In the genomic region with DNA sequence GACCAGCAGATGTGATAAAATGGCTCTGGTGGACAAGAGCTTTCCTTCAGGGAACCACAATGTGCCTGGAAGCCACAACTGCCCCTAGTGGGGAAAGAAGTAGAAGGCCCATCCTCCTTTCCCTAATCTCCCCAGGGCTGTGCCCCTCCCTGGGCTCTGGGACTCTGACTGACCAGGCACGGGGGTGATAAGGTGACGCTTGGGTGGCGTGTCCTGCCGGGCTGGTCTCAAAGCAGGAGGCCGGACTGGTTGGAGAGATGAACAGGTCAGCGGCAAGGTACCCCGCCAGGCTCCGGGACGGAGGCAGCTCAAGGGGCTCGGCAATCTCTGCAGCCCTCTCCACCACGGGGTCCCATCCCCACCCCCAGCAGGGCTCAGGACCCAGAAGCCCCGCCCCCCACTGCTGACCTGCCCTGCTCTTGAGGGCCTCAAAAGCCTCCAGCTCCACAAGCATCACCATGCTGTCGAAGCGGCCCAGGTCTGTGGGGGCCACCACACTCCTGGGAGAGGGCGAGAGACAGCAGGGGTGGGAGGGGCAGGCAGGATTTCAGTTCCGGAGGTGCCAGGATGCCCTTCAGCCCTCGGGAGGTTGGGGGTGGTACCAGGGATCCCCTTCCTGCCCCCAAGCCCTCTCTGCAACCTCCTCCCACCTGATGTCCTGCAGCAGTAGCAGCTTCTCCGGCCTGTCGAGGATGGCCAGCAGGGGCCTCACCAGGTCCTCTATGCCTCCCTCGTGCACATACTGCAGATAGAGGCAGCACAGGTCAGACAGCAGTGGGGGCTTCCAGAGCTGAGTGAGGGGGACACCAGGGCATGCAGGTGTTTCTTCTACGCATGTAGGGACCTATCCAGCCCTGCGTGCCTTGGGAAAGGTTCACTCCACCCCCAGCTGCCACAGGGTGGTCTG, we compare ENCODE assay signal across 6 cellular contexts. TPM values are rescaled to one million over a fixed set of nuclear protein-coding genes. Genes with fewer than 3 reads are reported as not detected.
A peak's percentile ranks its signal among the peaks of the same experiment; 100 is the strongest.
DNase-seq lines count a peak whose midpoint lies in the region; ATAC-seq and TF ChIP-seq lines count a peak whose summit lies in the region.
"Had no signal": no experiment of that assay in that cellular context is flagged by ENCODE, and none has a peak within 500 bp of the region (broad histone marks: within the 10 kb centered on the region; RNA-seq: fewer than 3 reads in every experiment).

No MANE protein-coding gene starts in this region.

- H3K4me3 ChIP-seq in left ventricle myocardium inferior: no peak overlapping the region
- no peak overlapping the region for H3K4me3 ChIP-seq in uterus
- H3K4me3 ChIP-seq: SJSA1 had no signal

- peaks cover 18% of the 10 kb centered on the region for H3K27me3 ChIP-seq in left ventricle myocardium inferior (ENCODE audit: low read depth)
- H3K27me3 ChIP-seq in uterus: no peaks in the 10 kb centered on the region
- H3K27me3 ChIP-seq: SJSA1 had no signal

- H3K36me3 ChIP-seq in left ventricle myocardium inferior (peaks cover 7% of the 10 kb centered on the region), uterus (no peaks in the 10 kb centered on the region)

- H3K27ac ChIP-seq in left ventricle myocardium inferior (replicated peaks) (peak overlapping the region; percentile 74), uterus (peak overlapping the region; percentile 13 to 60)
- H3K27ac ChIP-seq: C4-2B, SJSA1 had no signal

- DNase-seq in left ventricle myocardium inferior (no peak), Right ventricle myocardium inferior (ENCODE audit: missing footprints) (no peak), uterus (no peak)

- TF ChIP-seq CTCF in left ventricle myocardium inferior (IDR thresholded peaks at IDR 0.05; ENCODE audit: borderline replicate concordance): peak; percentile 31
- no peak for TF ChIP-seq CTCF in uterus (IDR thresholded peaks at IDR 0.05)

- intact Hi-C loops in left ventricle myocardium inferior (cut with micrococcal nuclease) (no loop called here), Right ventricle myocardium inferior (cut with DNase I) (loop anchor here (1.0 to 10.0 kb wide), 2 partner anchors 12 to 447 kb away; partner anchors contain the start of gene LZTS2), uterus (cut with DNase I; ENCODE audit: low total_unique reads) (no loop called here)

- TF ChIP-seq POLR2A in uterus (IDR thresholded peaks at IDR 0.05): no peak

- ATAC-seq in Right ventricle myocardium inferior (no peak), HG03457 (IDR thresholded peaks at IDR 0.05; ENCODE audit: unreplicated experiment) (no peak)

- peaks cover 52% of the 10 kb centered on the region for H3K4me1 ChIP-seq in left ventricle myocardium inferior
- H3K4me1 ChIP-seq in uterus: peaks cover 4 to 6% of the 10 kb centered on the region in 2 donors

- H3K9me3 ChIP-seq in left ventricle myocardium inferior (replicated peaks): no peaks in the 10 kb centered on the region
- H3K9me3 ChIP-seq in uterus: no peaks in the 10 kb centered on the region
- H3K9me3 ChIP-seq: SJSA1 had no signal

RNA-seq across cellular contexts. Expression of gene LZTS2, which starts 12.2 kb away (rescaled TPM):
- total RNA-seq in left ventricle myocardium inferior (35.6 TPM), Right ventricle myocardium inferior (43.4 TPM), uterus (100 to 1,000 TPM in 2 of 4 donors, 10 to 100 TPM in 2; 51.5 to 123 (median 85.2) TPM)

RNA-seq across cellular contexts. Expression of gene PDZD7, which starts 19.2 kb away (rescaled TPM):
- total RNA-seq in left ventricle myocardium inferior (0.27 TPM), Right ventricle myocardium inferior (0.22 TPM), uterus (1 to 10 TPM in 1 of 4 donors, under 1 TPM in 2, not detected in 1; under 0.01 to 1.3 (median 0.61) TPM)

RNA-seq across cellular contexts. Expression of gene SFXN3, which starts 19.3 kb away (rescaled TPM):
- 13.4 TPM for total RNA-seq in left ventricle myocardium inferior
- 14.1 TPM for total RNA-seq in Right ventricle myocardium inferior
- total RNA-seq in uterus: 100 to 1,000 TPM in 1 of 4 donors, 10 to 100 TPM in 3; 34.6 to 161 (median 58.1) TPM

RNA-seq across cellular contexts. Expression of gene TWNK, which starts 24.4 kb away (rescaled TPM):
- total RNA-seq in left ventricle myocardium inferior (7.3 TPM), Right ventricle myocardium inferior (6.6 TPM), uterus (10 to 100 TPM in 1 of 4 donors, 1 to 10 TPM in 2, under 1 TPM in 1; 0.51 to 11.8 (median 6.2) TPM)

RNA-seq across cellular contexts. Expression of gene MRPL43, which starts 24.5 kb away (rescaled TPM):
- total RNA-seq in left ventricle myocardium inferior (49.7 TPM), Right ventricle myocardium inferior (58.3 TPM), uterus (100 to 1,000 TPM in 1 of 4 donors, 10 to 100 TPM in 3; 36.9 to 134 (median 51.8) TPM)
